Comparison of ENCODE assay signal across 8 cellular contexts in genomic region chr9:95127249-95128176, GRCh38.
A peak's percentile ranks its signal among the peaks of the same experiment; 100 is the strongest.
DNase-seq lines count a peak whose midpoint lies in the region; ATAC-seq and TF ChIP-seq lines count a peak whose summit lies in the region.

No MANE protein-coding gene starts in this region.

- peak overlapping the region; percentile 66 to 74 for H3K27ac ChIP-seq in coronary artery

- TF ChIP-seq CTCF in coronary artery (IDR thresholded peaks at IDR 0.05) = peak; percentile 91

- DNase-seq in Ammon's horn (ENCODE audit: low spot score) (peak; percentile 92), NCI-H2029 treated with DMSO at 0.1 percent for 48 hours (lab: John Stamatoyannopoulos, UW) (peak; percentile 37), coronary artery (ENCODE audit: low spot score) (peak; percentile 90), kidney tubule cell (ENCODE audit: low spot score) (peak; percentile 77), NCI-H146 (lab: John Stamatoyannopoulos, UW) (no peak)
- DNase-seq in activated CD4-positive, alpha-beta T cell treated with anti-CD3 and anti-CD28 coated beads for 48 hours = peak; percentile 83
- peak; percentile 34 to 45 for DNase-seq in stimulated activated CD4-positive, alpha-beta T cell treated with anti-CD3 and anti-CD28 coated beads, Interleukin-1b, Interleukin-23, amount 100 ng/mL, for 1 hour (ENCODE audit: low read depth in 2 of 2)

- peak; percentile 62 for ATAC-seq in GM21381 (IDR thresholded peaks at IDR 0.05; ENCODE audit: unreplicated experiment)

- peak overlapping the region; percentile 63 for H3K4me3 ChIP-seq in coronary artery
